ENCODE assay signal across 7 cellular contexts in the genomic region with DNA sequence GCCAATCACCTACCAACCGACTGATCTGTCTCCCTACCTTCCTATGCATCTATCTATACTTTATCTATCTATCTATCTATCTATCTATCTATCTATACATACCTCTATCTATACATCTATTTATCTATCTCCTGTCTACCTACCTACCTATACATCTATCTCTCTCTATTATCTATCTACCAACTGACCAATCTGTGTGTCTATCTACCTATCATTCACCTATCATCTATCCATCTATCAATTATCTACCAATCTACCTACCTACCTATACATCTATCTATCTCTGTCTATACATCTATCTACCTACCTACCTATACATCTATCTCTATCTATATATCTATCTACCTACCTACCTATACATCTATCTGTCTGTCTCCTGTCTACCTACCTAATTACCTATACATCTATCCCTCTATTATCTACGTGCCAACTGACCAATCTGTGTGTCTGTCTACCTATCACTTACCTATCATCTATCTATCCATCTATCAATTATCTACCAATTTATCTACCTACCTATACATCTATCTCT.
"Had no signal": no experiment of that assay in that cellular context is flagged by ENCODE, and none has a peak within 500 bp of the region (broad histone marks: within the 10 kb centered on the region; RNA-seq: fewer than 3 reads in every experiment).

No MANE protein-coding gene starts in this region.

- H3K9ac ChIP-seq: KMS-11 had no signal

- ATAC-seq: HepG2 had no signal

- H3K4me2 ChIP-seq: KMS-11 had no signal

- DNase-seq: Karpas-422, KBM-7, KG1 had no signal

- H3K27ac ChIP-seq: HL-60, KMS-11 had no signal

- FAIRE-seq: HepG2, HTR-8/SVneo had no signal
